In the genomic region with DNA sequence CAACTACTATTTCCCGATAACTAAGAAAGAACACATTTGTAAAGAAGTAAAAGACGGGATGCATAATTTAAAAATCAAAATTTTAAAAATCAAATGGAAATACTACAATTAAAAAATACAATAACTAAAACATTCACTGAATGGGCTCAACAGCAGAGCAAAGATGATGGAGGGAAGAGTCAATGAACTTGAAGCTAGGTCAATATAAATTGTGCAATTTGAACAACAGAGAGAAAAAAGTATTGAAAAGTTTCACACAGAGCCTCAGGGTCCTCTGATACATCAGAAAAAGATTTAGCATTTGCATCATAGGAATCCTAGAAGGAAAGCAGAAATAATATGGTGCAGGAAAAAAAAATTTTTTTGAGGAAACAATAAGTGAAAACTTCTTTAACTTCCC, we compare ENCODE assay signal across 21 cellular contexts.
DNase-seq lines count a peak whose midpoint lies in the region; ATAC-seq, FAIRE-seq and TF ChIP-seq lines count a peak whose summit lies in the region.
"Had no signal": no experiment of that assay in that cellular context is flagged by ENCODE, and none has a peak within 500 bp of the region (broad histone marks: within the 10 kb centered on the region; RNA-seq: fewer than 3 reads in every experiment).

No MANE protein-coding gene starts in this region.

- no peaks in the 10 kb centered on the region for H4K20me1 ChIP-seq in HepG2 (ENCODE audit: insufficient read depth, low read length)

- H3K4me2 ChIP-seq in HepG2 (ENCODE audit: low read depth, low read length) = no peak overlapping the region
- H3K4me2 ChIP-seq: A549; BLaER1 treated with 17β-estradiol and CSF1 and Interleukin-3, amounts not matched to agents 10 nM and 100 nM had no signal

- intact Hi-C loops in HepG2 (cut with micrococcal nuclease; ENCODE audit: unreplicated experiment) (no loop called here), right lobe of liver (cut with DNase I) (no loop called here)

- H3K9ac ChIP-seq in liver (ENCODE audit: low read depth in 1 of 2, low read length in 2 of 2) (no peak overlapping the region), HepG2 (ENCODE audit: insufficient read depth, low read depth, low read length) (no peak overlapping the region)
- H3K9ac ChIP-seq: BLaER1 treated with 17β-estradiol and CSF1 and Interleukin-3, amounts not matched to agents 10 nM and 100 nM had no signal

- no peaks in the 10 kb centered on the region for H3K9me3 ChIP-seq in liver (ENCODE audit: control insufficient read depth in 4 of 4, low read length in 3 of 4)
- H3K9me3 ChIP-seq in HepG2 (ENCODE audit: low read length) = no peaks in the 10 kb centered on the region
- H3K9me3 ChIP-seq in right lobe of liver = no peaks in the 10 kb centered on the region
- H3K9me3 ChIP-seq: A549; BLaER1 treated with 17β-estradiol and CSF1 and Interleukin-3, amounts not matched to agents 10 nM and 100 nM; Caco-2 had no signal

- WGBS in liver = 92% methylated on average over 2 of the region's 2 CpGs
- 3% methylated on average over 2 of the region's 2 CpGs for WGBS in HepG2 (ENCODE audit: low lambda C conversion rate)
- 85% methylated on average over 2 of the region's 2 CpGs for WGBS in right lobe of liver (ENCODE audit: insufficient coverage, low coverage, low lambda C conversion rate, missing lambda C conversion rate)

- H3K4me3 ChIP-seq in liver (ENCODE audit: low read depth in 1 of 3, low read length in 3 of 3) (no peak overlapping the region), HepG2 (replicated peaks in 1 of 3; ENCODE audit: insufficient read depth in 1 of 3, low read depth in 2 of 3, low read length in 3 of 3) (no peak overlapping the region), right lobe of liver (no peak overlapping the region)
- H3K4me3 ChIP-seq: A549; BLaER1 treated with 17β-estradiol and CSF1 and Interleukin-3, amounts not matched to agents 10 nM and 100 nM; GM12878 had no signal

- no peak for TF ChIP-seq POLR2A in HepG2 (IDR thresholded peaks at IDR 0.05; ENCODE audit: insufficient read depth in 1 of 2, low read depth in 2 of 2, low read length in 2 of 2)
- no peak for TF ChIP-seq POLR2A in right lobe of liver (IDR thresholded peaks at IDR 0.05)

- no peaks in the 10 kb centered on the region for H3K27me3 ChIP-seq in liver (ENCODE audit: control insufficient read depth in 4 of 4, insufficient read depth in 4 of 4, low read length in 3 of 4)
- H3K27me3 ChIP-seq in HepG2 (ENCODE audit: control insufficient read depth in 1 of 2, insufficient read depth in 2 of 2, low read length in 2 of 2) = peaks cover 0 to 11% of the 10 kb centered on the region in 2 experiments; a peak in 3 of 5 replicates
- H3K27me3 ChIP-seq in right lobe of liver = no peaks in the 10 kb centered on the region
- H3K27me3 ChIP-seq: BLaER1 treated with 17β-estradiol and CSF1 and Interleukin-3, amounts not matched to agents 10 nM and 100 nM had no signal

- TF ChIP-seq EP300 in HepG2 (IDR thresholded peaks at IDR 0.05; ENCODE audit: low read depth in 2 of 2, low read length in 2 of 2) (no peak), HepG2 (CRISPR knock-in tag; IDR thresholded peaks at IDR 0.05; ENCODE audit: borderline replicate concordance) (no peak)

- no TSS peak for BruUV-seq in HepG2 (replicated peaks; lab: Mats Ljungman, UMichigan)

- ATAC-seq in HepG2 = no peak
- ATAC-seq in right lobe of liver = peak; percentile 48 to 79 (median 71)
- ATAC-seq in GM18498 (IDR thresholded peaks at IDR 0.05; ENCODE audit: unreplicated experiment) = no peak
- ATAC-seq: A549; CD8-positive, alpha-beta T cell; GM12878 had no signal

- FAIRE-seq in HepG2 (lab: Jason Lieb, UNC) (no peak), islet of Langerhans (lab: Jason Lieb, UNC) (peak; percentile 74)
- FAIRE-seq: D721Med, GM12878, GM12892, GM19239 had no signal

- in situ Hi-C loops in HepG2 (cut with HindIII; ENCODE audit: extremely low pct_ligation_motif_present, low pct_unique_long_range_greater_than_20kb) = no loop called here

- no peaks in the 10 kb centered on the region for H3K79me2 ChIP-seq in HepG2 (ENCODE audit: insufficient read depth, low read length)

- TF ChIP-seq RAD21 in liver (IDR thresholded peaks at IDR 0.05) (no peak), HepG2 (CRISPR knock-in tag; IDR thresholded peaks at IDR 0.05) (no peak)

- H3K27ac ChIP-seq in liver (ENCODE audit: low read depth in 1 of 2, low read length in 2 of 2) = no peak overlapping the region
- H3K27ac ChIP-seq in HepG2 (ENCODE audit: extremely low read length, insufficient read depth, low read length) = no peak overlapping the region
- H3K27ac ChIP-seq in right lobe of liver = peak overlapping the region in 1 of 3 donors; percentile 42
- H3K27ac ChIP-seq: 22Rv1; A549; BLaER1 treated with 17β-estradiol and CSF1 and Interleukin-3, amounts not matched to agents 10 nM and 100 nM; C4-2B had no signal

- H3K36me3 ChIP-seq in liver (ENCODE audit: control insufficient read depth in 4 of 4, insufficient read depth in 3 of 4, low read depth in 1 of 4, low read length in 3 of 4) (peaks cover 0 to 2% (median 0%) of the 10 kb centered on the region in 4 donors), HepG2 (replicated peaks in 1 of 2; ENCODE audit: control insufficient read depth in 1 of 2, insufficient read depth in 2 of 2, low read length in 2 of 2) (no peaks in the 10 kb centered on the region), right lobe of liver (no peaks in the 10 kb centered on the region)
- H3K36me3 ChIP-seq: BLaER1 treated with 17β-estradiol and CSF1 and Interleukin-3, amounts not matched to agents 10 nM and 100 nM had no signal

- CTCF ChIA-PET in HepG2 (lab: Yijun Ruan, JAX; ENCODE audit: low intra/inter-chr PET ratio, low total read pairs) = no interaction called here

- no peak for DNase-seq in HepG2 (ENCODE audit: low spot score)
- DNase-seq in right lobe of liver = no peak
- DNase-seq in kidney tubule cell (ENCODE audit: low spot score) = no peak
- DNase-seq: AML-193; Caco-2; Calu3; CD4-positive, alpha-beta T cell; CD8-positive, alpha-beta T cell; DMS79 treated with DMSO at 0.1 percent for 48 hours; GDM1 had no signal

- H3K4me1 ChIP-seq in liver (ENCODE audit: control insufficient read depth in 4 of 4, insufficient read depth in 4 of 4, low read length in 3 of 4) = peaks cover 0 to 5% (median 2%) of the 10 kb centered on the region in 4 donors
- H3K4me1 ChIP-seq in HepG2 (ENCODE audit: insufficient read depth, low read length) = no peaks in the 10 kb centered on the region
- H3K4me1 ChIP-seq in right lobe of liver = peaks cover 0 to 12% (median 0%) of the 10 kb centered on the region in 4 donors
- H3K4me1 ChIP-seq: A549; BLaER1 treated with 17β-estradiol and CSF1 and Interleukin-3, amounts not matched to agents 10 nM and 100 nM; Caco-2 had no signal

- H2AFZ ChIP-seq in HepG2 (ENCODE audit: low read length) = no peak overlapping the region

- TF ChIP-seq CTCF in liver (IDR thresholded peaks at IDR 0.05; ENCODE audit: low read depth, low read length, missing input control) (no peak), HepG2 (CRISPR knock-in tag; IDR thresholded peaks at IDR 0.05) (no peak), right lobe of liver (IDR thresholded peaks at IDR 0.05) (no peak)

- POLR2A ChIA-PET in HepG2 (lab: Yijun Ruan, JAX) = no interaction called here

TF ChIP-seq in liver, 16 proteins besides CTCF, POLR2A, EP300 and RAD21 (continues in another document):
- TF ChIP-seq TAF1 (conservative IDR thresholded peaks at IDR 0.05) (no peak), SP1 (IDR thresholded peaks at IDR 0.05) (no peak), NR2F2 (IDR thresholded peaks at IDR 0.05) (no peak), YY1 (IDR thresholded peaks at IDR 0.05) (peak; percentile 45), JUND (IDR thresholded peaks at IDR 0.05) (no peak), GABPA (IDR thresholded peaks at IDR 0.05 in 1 of 2, conservative IDR thresholded peaks at IDR 0.05 in 1 of 2) (no peak), HNF4A (conservative IDR thresholded peaks at IDR 0.05) (peak; percentile 19 to 43), HNF4G (IDR thresholded peaks at IDR 0.05) (no peak), EGR1 (IDR thresholded peaks at IDR 0.05; ENCODE audit: low read depth in 2 of 2) (no peak), FOXA1 (IDR thresholded peaks at IDR 0.05) (no peak)
- TF ChIP-seq, protein P1, sequence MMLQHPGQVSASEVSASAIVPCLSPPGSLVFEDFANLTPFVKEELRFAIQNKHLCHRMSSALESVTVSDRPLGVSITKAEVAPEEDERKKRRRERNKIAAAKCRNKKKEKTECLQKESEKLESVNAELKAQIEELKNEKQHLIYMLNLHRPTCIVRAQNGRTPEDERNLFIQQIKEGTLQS (IDR thresholded peaks at IDR 0.05) = no peak

Comparison
In these comparisons a context has a peak if more than half of its experiments do, and no peak if none do; other contexts are left out.
1. ATAC-seq: peak in right lobe of liver (4 of 4); none in HepG2 (single experiment) and GM18498 (single experiment).